In genomic region chr9:136545065-136545965, GRCh38 we compare ENCODE assay signal across 8 cellular contexts.
DNase-seq lines count a peak whose midpoint lies in the region; ATAC-seq and TF ChIP-seq lines count a peak whose summit lies in the region.

No MANE protein-coding gene starts in this region.

- CTCF ChIA-PET in RWPE1 (lab: Yijun Ruan, JAX) = interaction anchor here (0.8 to 1.3 kb wide), 2 partner anchors 57 to 60 kb away, joined by 3 to 5 read pairs; no protein-coding TSS in a partner anchor

- POLR2A ChIA-PET in RWPE1 (lab: Yijun Ruan, JAX; ENCODE audit: low non-redundant PET) = no interaction called here

- no peaks in the 10 kb centered on the region for H3K9me3 ChIP-seq in iPS-15b (ENCODE audit: control insufficient read depth, insufficient read depth, low read length)

- H3K4me1 Mint-ChIP-seq in activated naive CD8-positive, alpha-beta T cell (ENCODE audit: low read depth) = peaks cover 22% of the 10 kb centered on the region

- peak overlapping the region; percentile 91 for H3K4me3 Mint-ChIP-seq in activated naive CD8-positive, alpha-beta T cell

- no peaks in the 10 kb centered on the region for H3K27me3 Mint-ChIP-seq in activated naive CD8-positive, alpha-beta T cell

- peak overlapping the region; percentile 76 for H3K27ac Mint-ChIP-seq in activated naive CD8-positive, alpha-beta T cell

- ATAC-seq in HG02678 (IDR thresholded peaks at IDR 0.05; ENCODE audit: unreplicated experiment) = peak; percentile 14

- H3K36me3 ChIP-seq in iPS-15b (ENCODE audit: control insufficient read depth, insufficient read depth, low read length) = peaks cover 22% of the 10 kb centered on the region

- H3K4me3 ChIP-seq in GM12865 (ENCODE audit: low read depth, low read length) (peak overlapping the region; percentile 89), iPS-15b (ENCODE audit: low read depth, low read length) (peak overlapping the region; percentile 72)

- H3K27me3 ChIP-seq in iPS-15b (ENCODE audit: control insufficient read depth, insufficient read depth, low read length) = no peaks in the 10 kb centered on the region

- no peaks in the 10 kb centered on the region for H3K36me3 Mint-ChIP-seq in activated naive CD8-positive, alpha-beta T cell

- DNase-seq in GM12865 (ENCODE audit: low read depth) (peak; percentile 72), RWPE1 (ENCODE audit: low spot score) (no peak), NCI-H1092 treated with DMSO at 0.1 percent for 48 hours (lab: John Stamatoyannopoulos, UW) (no peak), SKM-1 treated with dmso at 0.1 percent for 144 hours (lab: John Stamatoyannopoulos, UW; ENCODE audit: unreplicated experiment) (no peak)
- peak; percentile 57 to 58 for DNase-seq in stimulated activated CD4-positive, alpha-beta T cell treated with anti-CD3 and anti-CD28 coated beads, Interleukin-2, amount 100 ng/mL, for 48 hours

- no peaks in the 10 kb centered on the region for H3K9me3 Mint-ChIP-seq in activated naive CD8-positive, alpha-beta T cell (ENCODE audit: low read depth)

- H3K4me1 ChIP-seq in iPS-15b (ENCODE audit: control insufficient read depth, insufficient read depth, low read length) = peaks cover 3% of the 10 kb centered on the region

- peak overlapping the region; percentile 37 for H3K9ac ChIP-seq in iPS-15b (ENCODE audit: low read depth, low read length)

- H3K27ac ChIP-seq in RWPE1 = peak overlapping the region; percentile 100

- TF ChIP-seq CTCF in GM12865 (IDR thresholded peaks at IDR 0.05; ENCODE audit: insufficient read depth, low read depth, low read length, missing control alignments) (no peak), RWPE1 (conservative IDR thresholded peaks at IDR 0.05; ENCODE audit: low read depth) (no peak; the same call in 1 of the 2 replicates)

Comparison
In these comparisons a context has a peak if more than half of its experiments do, and no peak if none do; other contexts are left out.
1. DNase-seq: peak in GM12865 (single experiment) and stimulated activated CD4-positive, alpha-beta T cell treated with anti-CD3 and anti-CD28 coated beads, Interleukin-2, amount 100 ng/mL, for 48 hours (2 of 2); none in RWPE1 (single experiment), NCI-H1092 treated with DMSO at 0.1 percent for 48 hours (single experiment) and SKM-1 treated with dmso at 0.1 percent for 144 hours (single experiment).